ENCODE assay signal across 7 cellular contexts in the genomic region with DNA sequence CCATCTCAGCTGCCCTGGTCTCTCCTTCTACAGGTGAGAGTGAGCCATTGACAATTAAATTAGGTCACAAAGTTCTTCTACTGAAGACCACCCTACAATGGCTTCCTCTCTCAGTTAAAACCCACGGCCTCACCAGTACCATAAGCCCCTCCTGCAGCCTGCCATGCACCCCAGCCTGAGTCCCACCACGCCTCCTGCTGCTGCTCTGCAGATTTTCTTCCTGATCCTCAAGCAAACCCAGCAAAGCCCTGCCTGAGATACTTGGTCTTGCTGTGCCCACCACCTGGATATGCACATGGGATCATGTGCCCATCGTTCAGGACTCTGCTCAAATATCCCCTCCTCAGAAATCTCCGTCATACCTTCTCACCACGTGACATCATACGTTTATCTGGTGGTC.
"Had no signal": no experiment of that assay in that cellular context is flagged by ENCODE, and none has a peak within 500 bp of the region (broad histone marks: within the 10 kb centered on the region; RNA-seq: fewer than 3 reads in every experiment).

No MANE protein-coding gene starts in this region.

- H3K36me3 Mint-ChIP-seq: IgD-negative memory B cell had no signal

- H3K4me3 Mint-ChIP-seq: H9, IgD-negative memory B cell had no signal

- H3K9ac ChIP-seq: GM23248 had no signal

- FAIRE-seq: HTR-8/SVneo had no signal

- H3K4me3 ChIP-seq: GM23248 had no signal

- H3K9me3 Mint-ChIP-seq: H9, IgD-negative memory B cell had no signal

- H3K27ac ChIP-seq: GM23248 had no signal

- H2AFZ ChIP-seq: GM23248 had no signal

- DNase-seq: GM23248, GOT3, H9, HCEC 1CT, KBM-7 had no signal

- H3K27ac Mint-ChIP-seq: H9 had no signal
